ENCODE assay signal across 9 cellular contexts in genomic region chr1:10975567-10976326, GRCh38. TPM values are rescaled to one million over a fixed set of nuclear protein-coding genes. Genes with fewer than 3 reads are reported as not detected.
A peak's percentile ranks its signal among the peaks of the same experiment; 100 is the strongest.
DNase-seq lines count a peak whose midpoint lies in the region; ATAC-seq, FAIRE-seq and TF ChIP-seq lines count a peak whose summit lies in the region.
"Had no signal": no experiment of that assay in that cellular context is flagged by ENCODE, and none has a peak within 500 bp of the region (broad histone marks: within the 10 kb centered on the region; RNA-seq: fewer than 3 reads in every experiment).

No MANE protein-coding gene starts in this region.

- H3K36me3 Mint-ChIP-seq in effector memory CD8-positive, alpha-beta T cell (ENCODE audit: insufficient read depth), result no peaks in the 10 kb centered on the region

- DNase-seq in GM12891 (ENCODE audit: insufficient read length, low spot score) (no peak), RCC 7860 (ENCODE audit: low spot score) (peak; percentile 34), fibroblast of gingiva (ENCODE audit: low read depth) (peak; percentile 94), gastrocnemius medialis (peak; percentile 61 to 68), ovary (no peak), GDM1 (lab: John Stamatoyannopoulos, UW) (no peak), NCI-H774 (lab: John Stamatoyannopoulos, UW) (no peak)
- no peak for DNase-seq in effector memory CD8-positive, alpha-beta T cell
- DNase-seq: activated CD4-positive, alpha-beta T cell treated with anti-CD3 and anti-CD28 coated beads, Interleukin-2, amount 50 U/mL, for 1 hour had no signal

- FAIRE-seq in GM12891 (lab: Jason Lieb, UNC), result no peak
- FAIRE-seq in RCC 7860 (lab: Jason Lieb, UNC), result no peak

- in situ Hi-C loops in gastrocnemius medialis (cut with MboI; ENCODE audit: low sequenced_read_pairs in 4 of 4), result no loop called here

- TF ChIP-seq EP300 in ovary (IDR thresholded peaks at IDR 0.05), result no peak

- TF ChIP-seq POLR2A in GM12891 (IDR thresholded peaks at IDR 0.05; ENCODE audit: low read depth, low read length) (no peak), gastrocnemius medialis (IDR thresholded peaks at IDR 0.05) (no peak), ovary (IDR thresholded peaks at IDR 0.05) (no peak)

- H3K36me3 ChIP-seq in gastrocnemius medialis, result no peaks in the 10 kb centered on the region
- no peaks in the 10 kb centered on the region for H3K36me3 ChIP-seq in ovary

- H3K4me3 Mint-ChIP-seq in effector memory CD8-positive, alpha-beta T cell, result no peak overlapping the region

- no peak for TF ChIP-seq CTCF in gastrocnemius medialis (IDR thresholded peaks at IDR 0.05 in 4 of 5, conservative IDR thresholded peaks at IDR 0.05 in 1 of 5)
- TF ChIP-seq CTCF in ovary (IDR thresholded peaks at IDR 0.05), result no peak

- no peaks in the 10 kb centered on the region for H3K27me3 ChIP-seq in gastrocnemius medialis
- H3K27me3 ChIP-seq in ovary, result no peaks in the 10 kb centered on the region

- H3K9me3 Mint-ChIP-seq in effector memory CD8-positive, alpha-beta T cell, result no peaks in the 10 kb centered on the region

- H3K27me3 Mint-ChIP-seq in effector memory CD8-positive, alpha-beta T cell, result peaks cover 33 to 45% of the 10 kb centered on the region in 2 donors

- no peaks in the 10 kb centered on the region for H3K4me1 Mint-ChIP-seq in effector memory CD8-positive, alpha-beta T cell (ENCODE audit: low read depth in 2 of 2)

- H3K9me3 ChIP-seq in gastrocnemius medialis (no peaks in the 10 kb centered on the region), ovary (no peaks in the 10 kb centered on the region)

- H3K4me3 ChIP-seq in gastrocnemius medialis (no peak overlapping the region), ovary (no peak overlapping the region)

- H3K27ac ChIP-seq in gastrocnemius medialis (peak overlapping the region; percentile 72 to 85 (median 78)), ovary (no peak overlapping the region)

- no peak overlapping the region for H3K27ac Mint-ChIP-seq in effector memory CD8-positive, alpha-beta T cell

- intact Hi-C loops in gastrocnemius medialis (cut with DNase I; ENCODE audit: low total_unique reads), result no loop called here
- intact Hi-C loops in ovary (cut with DNase I), result no loop called here

- peaks cover 53 to 55% of the 10 kb centered on the region in 2 donors for H3K4me1 ChIP-seq in gastrocnemius medialis
- H3K4me1 ChIP-seq in ovary (ENCODE audit: insufficient read depth), result no peaks in the 10 kb centered on the region

- 58 to 76% (median 69%) methylated on average over 19 of the region's 19 CpGs for WGBS in ovary, 3 donors

- ATAC-seq in gastrocnemius medialis, result peak; percentile 47 to 70
- no peak for ATAC-seq in effector memory CD8-positive, alpha-beta T cell (replicated peaks)

TF ChIP-seq in GM12891, 5 proteins besides CTCF, POLR2A, EP300 and RAD21:
- TF ChIP-seq POLR2AphosphoS5 (IDR thresholded peaks at IDR 0.05; ENCODE audit: low read depth, low read length), result no peak
- no peak for TF ChIP-seq PAX5 (IDR thresholded peaks at IDR 0.05; ENCODE audit: insufficient read depth, low read length, severe bottlenecking)
- peak; percentile 32; the same call in 1 of the 2 replicates for TF ChIP-seq SPI1 (IDR thresholded peaks at IDR 0.05; ENCODE audit: low read depth, low read length)
- TF ChIP-seq POU2F2 (IDR thresholded peaks at IDR 0.05; ENCODE audit: low read depth, low read length), result no peak
- no peak for TF ChIP-seq TAF1 (IDR thresholded peaks at IDR 0.05; ENCODE audit: low read depth, low read length)

RNA-seq across cellular contexts. Expression of gene TARDBP, which starts 36.7 kb away (rescaled TPM):
- polyA plus RNA-seq in GM12891 (2012; ENCODE audit: low read depth, missing spikeins), result 156 TPM
- 100 to 1,000 TPM in 1 of 4 donors, 10 to 100 TPM in 3; 72.0 to 101 (median 85.5) TPM for total RNA-seq in gastrocnemius medialis
- 100 to 1,000 TPM; 106 to 169 (median 143) TPM for total RNA-seq in ovary
- 100 to 1,000 TPM; 113 to 175 TPM for polyA plus RNA-seq in ovary

Comparison
In these comparisons a context has a peak if more than half of its experiments do, and no peak if none do; other contexts are left out.
1. DNase-seq: peak in RCC 7860 (single experiment), fibroblast of gingiva (single experiment) and gastrocnemius medialis (2 of 2); none in GM12891 (single experiment), ovary (0 of 5), effector memory CD8-positive, alpha-beta T cell (0 of 3), GDM1 (single experiment) and NCI-H774 (single experiment).
2. H3K27ac ChIP-seq: peak in gastrocnemius medialis (4 of 4); none in ovary (0 of 2).